Comparison of ENCODE assay signal across 1 cellular context in the genomic region with DNA sequence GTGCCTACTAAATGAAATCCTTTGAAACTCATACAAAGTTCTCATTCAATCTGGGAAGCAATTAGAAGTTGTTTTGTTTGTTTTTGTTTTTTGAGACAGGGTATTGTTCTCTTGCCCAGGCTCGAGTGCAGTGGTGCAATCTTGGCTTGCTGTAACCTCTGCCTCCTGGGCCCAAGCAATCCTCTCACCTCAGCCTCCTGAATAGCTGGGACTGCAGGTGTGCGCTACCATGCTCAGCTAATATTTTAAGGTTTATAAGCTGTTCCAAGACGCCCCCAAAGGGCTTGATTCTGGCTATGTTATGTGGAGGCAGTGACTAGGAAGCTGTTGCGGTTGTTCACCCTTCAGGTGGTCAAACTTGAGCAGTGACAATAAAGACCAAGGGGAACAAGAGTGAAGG.
TF ChIP-seq lines count a peak whose summit lies in the region.

No MANE protein-coding gene starts in this region.

TF ChIP-seq in GM23338, 12 proteins besides CTCF, POLR2A, EP300 and RAD21 (continued from another document):
- TF ChIP-seq, protein P1, sequence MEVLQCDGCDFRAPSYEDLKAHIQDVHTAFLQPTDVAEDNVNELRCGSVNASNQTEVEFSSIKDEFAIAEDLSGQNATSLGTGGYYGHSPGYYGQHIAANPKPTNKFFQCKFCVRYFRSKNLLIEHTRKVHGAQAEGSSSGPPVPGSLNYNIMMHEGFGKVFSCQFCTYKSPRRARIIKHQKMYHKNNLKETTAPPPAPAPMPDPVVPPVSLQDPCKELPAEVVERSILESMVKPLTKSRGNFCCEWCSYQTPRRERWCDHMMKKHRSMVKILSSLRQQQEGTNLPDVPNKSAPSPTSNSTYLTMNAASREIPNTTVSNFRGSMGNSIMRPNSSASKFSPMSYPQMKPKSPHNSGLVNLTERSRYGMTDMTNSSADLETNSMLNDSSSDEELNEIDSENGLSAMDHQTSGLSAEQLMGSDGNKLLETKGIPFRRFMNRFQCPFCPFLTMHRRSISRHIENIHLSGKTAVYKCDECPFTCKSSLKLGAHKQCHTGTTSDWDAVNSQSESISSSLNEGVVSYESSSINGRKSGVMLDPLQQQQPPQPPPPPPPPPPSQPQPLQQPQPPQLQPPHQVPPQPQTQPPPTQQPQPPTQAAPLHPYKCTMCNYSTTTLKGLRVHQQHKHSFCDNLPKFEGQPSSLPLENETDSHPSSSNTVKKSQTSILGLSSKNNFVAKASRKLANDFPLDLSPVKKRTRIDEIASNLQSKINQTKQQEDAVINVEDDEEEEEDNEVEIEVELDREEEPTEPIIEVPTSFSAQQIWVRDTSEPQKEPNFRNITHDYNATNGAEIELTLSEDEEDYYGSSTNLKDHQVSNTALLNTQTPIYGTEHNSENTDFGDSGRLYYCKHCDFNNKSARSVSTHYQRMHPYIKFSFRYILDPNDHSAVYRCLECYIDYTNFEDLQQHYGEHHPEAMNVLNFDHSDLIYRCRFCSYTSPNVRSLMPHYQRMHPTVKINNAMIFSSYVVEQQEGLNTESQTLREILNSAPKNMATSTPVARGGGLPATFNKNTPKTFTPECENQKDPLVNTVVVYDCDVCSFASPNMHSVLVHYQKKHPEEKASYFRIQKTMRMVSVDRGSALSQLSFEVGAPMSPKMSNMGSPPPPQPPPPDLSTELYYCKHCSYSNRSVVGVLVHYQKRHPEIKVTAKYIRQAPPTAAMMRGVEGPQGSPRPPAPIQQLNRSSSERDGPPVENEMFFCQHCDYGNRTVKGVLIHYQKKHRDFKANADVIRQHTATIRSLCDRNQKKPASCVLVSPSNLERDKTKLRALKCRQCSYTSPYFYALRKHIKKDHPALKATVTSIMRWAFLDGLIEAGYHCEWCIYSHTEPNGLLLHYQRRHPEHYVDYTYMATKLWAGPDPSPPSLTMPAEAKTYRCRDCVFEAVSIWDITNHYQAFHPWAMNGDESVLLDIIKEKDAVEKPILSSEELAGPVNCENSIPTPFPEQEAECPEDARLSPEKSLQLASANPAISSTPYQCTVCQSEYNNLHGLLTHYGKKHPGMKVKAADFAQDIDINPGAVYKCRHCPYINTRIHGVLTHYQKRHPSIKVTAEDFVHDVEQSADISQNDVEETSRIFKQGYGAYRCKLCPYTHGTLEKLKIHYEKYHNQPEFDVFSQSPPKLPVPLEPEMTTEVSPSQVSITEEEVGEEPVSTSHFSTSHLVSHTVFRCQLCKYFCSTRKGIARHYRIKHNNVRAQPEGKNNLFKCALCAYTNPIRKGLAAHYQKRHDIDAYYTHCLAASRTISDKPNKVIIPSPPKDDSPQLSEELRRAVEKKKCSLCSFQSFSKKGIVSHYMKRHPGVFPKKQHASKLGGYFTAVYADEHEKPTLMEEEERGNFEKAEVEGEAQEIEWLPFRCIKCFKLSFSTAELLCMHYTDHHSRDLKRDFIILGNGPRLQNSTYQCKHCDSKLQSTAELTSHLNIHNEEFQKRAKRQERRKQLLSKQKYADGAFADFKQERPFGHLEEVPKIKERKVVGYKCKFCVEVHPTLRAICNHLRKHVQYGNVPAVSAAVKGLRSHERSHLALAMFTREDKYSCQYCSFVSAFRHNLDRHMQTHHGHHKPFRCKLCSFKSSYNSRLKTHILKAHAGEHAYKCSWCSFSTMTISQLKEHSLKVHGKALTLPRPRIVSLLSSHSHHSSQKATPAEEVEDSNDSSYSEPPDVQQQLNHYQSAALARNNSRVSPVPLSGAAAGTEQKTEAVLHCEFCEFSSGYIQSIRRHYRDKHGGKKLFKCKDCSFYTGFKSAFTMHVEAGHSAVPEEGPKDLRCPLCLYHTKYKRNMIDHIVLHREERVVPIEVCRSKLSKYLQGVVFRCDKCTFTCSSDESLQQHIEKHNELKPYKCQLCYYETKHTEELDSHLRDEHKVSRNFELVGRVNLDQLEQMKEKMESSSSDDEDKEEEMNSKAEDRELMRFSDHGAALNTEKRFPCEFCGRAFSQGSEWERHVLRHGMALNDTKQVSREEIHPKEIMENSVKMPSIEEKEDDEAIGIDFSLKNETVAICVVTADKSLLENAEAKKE (CRISPR knock-in tag; IDR thresholded peaks at IDR 0.05): no peak
- TF ChIP-seq STAT1 (IDR thresholded peaks at IDR 0.05; ENCODE audit: unreplicated experiment) (no peak), POLR2AphosphoS5 (IDR thresholded peaks at IDR 0.05; ENCODE audit: low read depth) (no peak), ZNF114 (CRISPR knock-in tag; IDR thresholded peaks at IDR 0.05) (no peak), JUNB (IDR thresholded peaks at IDR 0.05; ENCODE audit: unreplicated experiment) (no peak), NANOG (IDR thresholded peaks at IDR 0.05; ENCODE audit: borderline replicate concordance) (no peak)
- TF ChIP-seq, protein P2, sequence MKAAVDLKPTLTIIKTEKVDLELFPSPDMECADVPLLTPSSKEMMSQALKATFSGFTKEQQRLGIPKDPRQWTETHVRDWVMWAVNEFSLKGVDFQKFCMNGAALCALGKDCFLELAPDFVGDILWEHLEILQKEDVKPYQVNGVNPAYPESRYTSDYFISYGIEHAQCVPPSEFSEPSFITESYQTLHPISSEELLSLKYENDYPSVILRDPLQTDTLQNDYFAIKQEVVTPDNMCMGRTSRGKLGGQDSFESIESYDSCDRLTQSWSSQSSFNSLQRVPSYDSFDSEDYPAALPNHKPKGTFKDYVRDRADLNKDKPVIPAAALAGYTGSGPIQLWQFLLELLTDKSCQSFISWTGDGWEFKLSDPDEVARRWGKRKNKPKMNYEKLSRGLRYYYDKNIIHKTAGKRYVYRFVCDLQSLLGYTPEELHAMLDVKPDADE (IDR thresholded peaks at IDR 0.05): no peak
